ENCODE assay signal across 10 cellular contexts in the genomic region with DNA sequence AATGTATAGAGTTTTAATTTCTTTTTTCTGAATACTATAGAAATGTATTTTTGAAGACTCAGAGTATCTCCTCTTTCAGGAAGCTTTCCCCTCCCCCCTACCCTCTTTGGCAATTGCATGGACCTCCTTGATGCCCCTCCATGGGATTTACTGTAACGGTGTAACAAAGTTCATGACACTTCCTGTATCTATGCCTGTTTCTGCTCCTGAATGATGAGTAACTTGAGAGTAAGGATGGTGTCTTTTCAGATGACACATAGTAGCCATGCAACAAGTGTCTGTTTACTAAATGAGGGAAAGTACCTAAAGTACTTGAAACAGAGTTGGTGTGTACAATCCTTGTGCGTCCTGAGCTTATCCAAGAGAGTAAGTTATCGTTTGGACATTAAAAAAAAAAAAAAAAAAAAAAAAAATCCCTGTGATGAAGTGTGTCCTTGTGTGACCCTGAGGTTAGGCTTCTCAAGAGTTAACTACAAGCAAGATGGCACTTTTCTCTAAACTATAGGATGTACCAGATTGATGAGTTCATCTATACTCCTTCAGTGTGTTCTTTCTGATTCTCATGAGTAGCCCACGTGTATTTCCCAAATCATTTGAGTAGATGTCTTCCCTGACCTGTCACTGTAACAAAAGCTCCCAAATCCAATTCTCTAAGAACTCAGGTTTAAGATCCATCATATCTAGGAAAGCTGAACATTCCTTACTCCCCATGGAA. TPM values are rescaled to one million over a fixed set of nuclear protein-coding genes. Genes with fewer than 3 reads are reported as not detected.
DNase-seq lines count a peak whose midpoint lies in the region; ATAC-seq, FAIRE-seq and TF ChIP-seq lines count a peak whose summit lies in the region.
"Had no signal": no experiment of that assay in that cellular context is flagged by ENCODE, and none has a peak within 500 bp of the region (broad histone marks: within the 10 kb centered on the region; RNA-seq: fewer than 3 reads in every experiment).

No MANE protein-coding gene starts in this region.

- TF ChIP-seq RAD21 in GM12878 (IDR thresholded peaks at IDR 0.05; ENCODE audit: insufficient read depth, low read depth, low read length), result no peak

- peaks cover 33% of the 10 kb centered on the region for H3K4me1 ChIP-seq in CD8-positive, alpha-beta T cell (ENCODE audit: insufficient read depth, low read length)
- H3K4me1 ChIP-seq in GM12878 (ENCODE audit: control insufficient read depth, insufficient read depth, low read length), result peaks cover 14% of the 10 kb centered on the region
- H3K4me1 ChIP-seq in CD4-positive, alpha-beta memory T cell (ENCODE audit: insufficient read depth, low read length), result peaks cover 5% of the 10 kb centered on the region

- no peak for TF ChIP-seq POLR2A in GM12878 (IDR thresholded peaks at IDR 0.05; ENCODE audit: low read depth, low read length)

- H3K4me2 ChIP-seq in GM12878 (ENCODE audit: control insufficient read depth, insufficient read depth), result no peak overlapping the region

- H3K9me3 ChIP-seq in CD8-positive, alpha-beta T cell (ENCODE audit: low read length), result no peaks in the 10 kb centered on the region
- no peaks in the 10 kb centered on the region for H3K9me3 ChIP-seq in GM12878 (replicated peaks; ENCODE audit: control insufficient read depth, insufficient read depth, low read length)
- no peaks in the 10 kb centered on the region for H3K9me3 ChIP-seq in CD4-positive, alpha-beta memory T cell (ENCODE audit: control insufficient read depth in 1 of 2, low read length in 2 of 2)

- TF ChIP-seq CTCF in CD8-positive, alpha-beta T cell (IDR thresholded peaks at IDR 0.05), result no peak
- no peak for TF ChIP-seq CTCF in GM12878 (IDR thresholded peaks at IDR 0.05 in 2 of 3, conservative IDR thresholded peaks at IDR 0.05 in 1 of 3; ENCODE audit: control insufficient read depth in 2 of 3, extremely low read depth in 1 of 3, insufficient read depth in 1 of 3, low read depth in 3 of 3, low read length in 3 of 3)

- no peak for TF ChIP-seq EP300 in GM12878 (IDR thresholded peaks at IDR 0.05; ENCODE audit: borderline replicate concordance in 1 of 2, control insufficient read depth in 1 of 2, low read depth in 2 of 2, low read length in 2 of 2)

- FAIRE-seq in GM12878 (lab: Jason Lieb, UNC), result peak; percentile 88

- no peak overlapping the region; the same call in 1 of the 2 replicates for H3K9ac ChIP-seq in GM12878 (ENCODE audit: control insufficient read depth, insufficient read depth, low read length)

- DNase-seq in CD8-positive, alpha-beta T cell, result no peak
- DNase-seq in GM12878 (ENCODE audit: low read depth, low spot score) (no peak), AG20443 (ENCODE audit: low spot score) (no peak), NCI-H774 (lab: John Stamatoyannopoulos, UW) (no peak), cerebellar cortex (ENCODE audit: low spot score) (no peak)
- no peak for DNase-seq in CD4-positive, alpha-beta memory T cell
- DNase-seq: NCI-H1092 treated with DMSO at 0.1 percent for 48 hours; stimulated activated CD4-positive, alpha-beta T cell treated with anti-CD3 and anti-CD28 coated beads, Interleukin-2, amount 100 ng/mL, for 24 hours had no signal

- H3K9me3 Mint-ChIP-seq in CD8-positive, alpha-beta T cell, result no peaks in the 10 kb centered on the region
- H3K9me3 Mint-ChIP-seq in CD4-positive, alpha-beta memory T cell, result peaks cover 0 to 1% (median 0%) of the 10 kb centered on the region in 8 donors

- peak overlapping the region; percentile 11; the same call in 1 of the 2 replicates for H2AFZ ChIP-seq in GM12878 (ENCODE audit: control insufficient read depth, low read depth, low read length)

- no peaks in the 10 kb centered on the region for H3K27me3 ChIP-seq in CD8-positive, alpha-beta T cell (ENCODE audit: insufficient read depth, low read length)
- H3K27me3 ChIP-seq in GM12878 (replicated peaks in 1 of 2; ENCODE audit: control insufficient read depth in 2 of 2, insufficient read depth in 2 of 2, low read length in 1 of 2), result no peaks in the 10 kb centered on the region
- H3K27me3 ChIP-seq in CD4-positive, alpha-beta memory T cell (ENCODE audit: insufficient read depth, low read length), result no peaks in the 10 kb centered on the region

- H3K36me3 ChIP-seq in CD8-positive, alpha-beta T cell (ENCODE audit: insufficient read depth, low read length), result no peaks in the 10 kb centered on the region
- no peaks in the 10 kb centered on the region for H3K36me3 ChIP-seq in GM12878 (ENCODE audit: control insufficient read depth in 2 of 2, insufficient read depth in 2 of 2, low read length in 1 of 2)
- no peaks in the 10 kb centered on the region for H3K36me3 ChIP-seq in CD4-positive, alpha-beta memory T cell (ENCODE audit: insufficient read depth, low read length)

- WGBS in GM12878 (ENCODE audit: insufficient coverage, insufficient replicate concordance, low lambda C conversion rate, missing lambda C conversion rate), result 1% methylated on average over 4 of the region's 4 CpGs

- peaks cover 62% of the 10 kb centered on the region for H3K4me1 Mint-ChIP-seq in CD8-positive, alpha-beta T cell (ENCODE audit: low read depth)
- peaks cover 12 to 39% (median 24%) of the 10 kb centered on the region in 4 donors for H3K4me1 Mint-ChIP-seq in CD4-positive, alpha-beta memory T cell

- CTCF ChIA-PET in CD8-positive, alpha-beta T cell (lab: Charles Lee), result interaction anchor here (0.9 kb wide), 1 partner anchor 18 kb away, joined by 3 read pairs; no protein-coding TSS in a partner anchor
- CTCF ChIA-PET in GM12878 (lab: Yijun Ruan, JAX), result interaction anchor here (1.0 to 1.3 kb wide), 3 partner anchors 49 to 407 kb away, joined by 3 to 6 read pairs (median 3); no protein-coding TSS in a partner anchor
- CTCF ChIA-PET in CD4-positive, alpha-beta memory T cell (lab: Charles Lee; ENCODE audit: partially characterized antibody), result interaction anchor here (0.7 to 2.0 kb wide), 3 partner anchors 25 to 422 kb away, joined by 3 to 6 read pairs (median 4); no protein-coding TSS in a partner anchor

- in situ Hi-C loops in GM12878 (cut with MboI), result no loop called here

- H3K4me3 Mint-ChIP-seq in CD8-positive, alpha-beta T cell, result no peak overlapping the region
- no peak overlapping the region for H3K4me3 Mint-ChIP-seq in CD4-positive, alpha-beta memory T cell

- SMC1A ChIA-PET in GM12878 (lab: Charles Lee; ENCODE audit: uncharacterized antibody, unreplicated experiment), result interaction anchor here (0.6 to 2.5 kb wide), 10 partner anchors 14 to 168 kb away, joined by 3 to 18 read pairs (median 4); no protein-coding TSS in a partner anchor

- no peaks in the 10 kb centered on the region for H3K36me3 Mint-ChIP-seq in CD8-positive, alpha-beta T cell
- no peaks in the 10 kb centered on the region for H3K36me3 Mint-ChIP-seq in CD4-positive, alpha-beta memory T cell

- POLR2A ChIA-PET in CD8-positive, alpha-beta T cell (lab: Charles Lee), result interaction anchor here (0.6 to 1.2 kb wide), 3 partner anchors 12 to 64 kb away, joined by 3 to 5 read pairs (median 4); no protein-coding TSS in a partner anchor
- POLR2A ChIA-PET in GM12878 (lab: Charles Lee), result interaction anchor here (0.6 to 1.0 kb wide), 4 partner anchors 44 to 78 kb away, joined by 3 to 9 read pairs (median 4); no protein-coding TSS in a partner anchor
- POLR2A ChIA-PET in CD4-positive, alpha-beta memory T cell (lab: Charles Lee; ENCODE audit: partially characterized antibody), result interaction anchor here (0.7 to 1.5 kb wide), 4 partner anchors 25 to 71 kb away, joined by 3 to 4 read pairs (median 4); no protein-coding TSS in a partner anchor

- no peaks in the 10 kb centered on the region for H3K79me2 ChIP-seq in GM12878 (ENCODE audit: control insufficient read depth, insufficient read depth, low read length)

- RAD21 ChIA-PET in GM12878 (lab: Charles Lee; ENCODE audit: unreplicated experiment), result interaction anchor here (0.6 to 1.8 kb wide), 6 partner anchors 26 to 97 kb away, joined by 3 to 11 read pairs (median 4); no protein-coding TSS in a partner anchor

- no peaks in the 10 kb centered on the region for H3K27me3 Mint-ChIP-seq in CD8-positive, alpha-beta T cell (ENCODE audit: low read depth)
- peaks cover 0 to 4% of the 10 kb centered on the region in 2 donors for H3K27me3 Mint-ChIP-seq in CD4-positive, alpha-beta memory T cell

- H3K27ac ChIP-seq in CD8-positive, alpha-beta T cell (ENCODE audit: low read depth, low read length), result no peak overlapping the region
- H3K27ac ChIP-seq in GM12878 (ENCODE audit: control insufficient read depth, insufficient read depth), result no peak overlapping the region
- no peak overlapping the region for H3K27ac ChIP-seq in CD4-positive, alpha-beta memory T cell (ENCODE audit: low read depth, low read length)

- no TSS peak for BruUV-seq in GM12878 (replicated peaks; lab: Mats Ljungman, UMichigan)

- ATAC-seq in CD8-positive, alpha-beta T cell, result peak; percentile 69
- ATAC-seq in GM19397 (IDR thresholded peaks at IDR 0.05; ENCODE audit: unreplicated experiment) (peak; percentile 57), HG03342 (IDR thresholded peaks at IDR 0.05; ENCODE audit: unreplicated experiment) (peak; percentile 75), GM12878 (peak; percentile 86)

- H3K4me3 ChIP-seq in CD8-positive, alpha-beta T cell (ENCODE audit: low read depth, low read length), result no peak overlapping the region
- no peak overlapping the region for H3K4me3 ChIP-seq in GM12878
- no peak overlapping the region for H3K4me3 ChIP-seq in CD4-positive, alpha-beta memory T cell (ENCODE audit: low read length in 2 of 2)

- intact Hi-C loops in CD8-positive, alpha-beta T cell (cut with DNase I, micrococcal nuclease), result loop anchor here in 1 of 2 experiments (2.0 kb wide), 1 partner anchor 15 kb away; no protein-coding TSS in a partner anchor
- intact Hi-C loops in GM12878 (cut with micrococcal nuclease; ENCODE audit: unreplicated experiment), result no loop called here
- intact Hi-C loops in CD4-positive, alpha-beta memory T cell (cut with micrococcal nuclease), result no loop called here

- H3K27ac Mint-ChIP-seq in CD8-positive, alpha-beta T cell, result no peak overlapping the region
- peak overlapping the region in 1 of 7 donors; percentile 24 for H3K27ac Mint-ChIP-seq in CD4-positive, alpha-beta memory T cell

- no peaks in the 10 kb centered on the region for H4K20me1 ChIP-seq in GM12878 (ENCODE audit: control insufficient read depth, insufficient read depth)

RNA-seq across cellular contexts. Expression of a gene that starts 7.4 kb away (rescaled TPM):
- 100 to 1,000 TPM; 338 to 345 TPM for total RNA-seq in CD8-positive, alpha-beta T cell
- total RNA-seq in GM12878 (2013; cell fraction: nucleolus; rRNA removed), result 48.9 and 50.6 TPM in 2 replicates
- total RNA-seq in GM12878 (2014; rRNA removed) (50.9 and 51.8 TPM in 2 replicates), GM12878 (2014; rRNA removed; fragmentation: Illumina TruSeq; extraction: Trizol) (59.9 and 60.2 TPM in 2 replicates), GM12878 (2021) (106 and 112 TPM in 2 replicates)
- 52.5 TPM for polyA plus RNA-seq in GM12878 (2011; ENCODE audit: low read depth)
- polyA plus RNA-seq in GM12878 (2011; rRNA removed) (59.9 and 66.2 TPM in 2 replicates), GM12878 (2014; fragmentation: Illumina TruSeq; extraction: Trizol) (112 and 121 TPM in 2 replicates), GM12878 (2014; fragmentation: Nextera tagmentation; extraction: Ambion mirVana) (10 to 100 TPM; 12.5 to 21.3 TPM), GM12878 (2014; rRNA removed) (60.5 and 64.9 TPM in 2 replicates), GM12878 (2016; fragmentation: Nextera tagmentation; extraction: Ambion mirVana) (10 to 100 TPM; 22.6 to 27.2 TPM)
- 62.2 and 71.2 TPM in 2 replicates for polyA plus RNA-seq in GM12878 (2011; cell fraction: cytosol; rRNA removed)
- 25.2 and 33.5 TPM in 2 replicates for polyA plus RNA-seq in GM12878 (2011; cell fraction: nucleus; rRNA removed)
- polyA plus RNA-seq in GM12878 (2012), result 88.4 and 91.7 TPM in 2 replicates
- polyA minus RNA-seq in GM12878 (2011; rRNA and poly(A)+ RNA removed), result 87.3 and 88.4 TPM in 2 replicates
- 31.1 and 36.9 TPM in 2 replicates for polyA minus RNA-seq in GM12878 (2011; cell fraction: cytosol; rRNA and poly(A)+ RNA removed)
- 35.8 and 53.5 TPM in 2 replicates for polyA minus RNA-seq in GM12878 (2011; cell fraction: nucleus; rRNA and poly(A)+ RNA removed)
- total RNA-seq in CD4-positive, alpha-beta memory T cell, result 100 to 1,000 TPM; 732 to 761 TPM
- 100 to 1,000 TPM; 435 to 454 TPM for polyA plus RNA-seq in CD4-positive, alpha-beta memory T cell
